8 cellular contexts compared by ENCODE assay signal in the genomic region with DNA sequence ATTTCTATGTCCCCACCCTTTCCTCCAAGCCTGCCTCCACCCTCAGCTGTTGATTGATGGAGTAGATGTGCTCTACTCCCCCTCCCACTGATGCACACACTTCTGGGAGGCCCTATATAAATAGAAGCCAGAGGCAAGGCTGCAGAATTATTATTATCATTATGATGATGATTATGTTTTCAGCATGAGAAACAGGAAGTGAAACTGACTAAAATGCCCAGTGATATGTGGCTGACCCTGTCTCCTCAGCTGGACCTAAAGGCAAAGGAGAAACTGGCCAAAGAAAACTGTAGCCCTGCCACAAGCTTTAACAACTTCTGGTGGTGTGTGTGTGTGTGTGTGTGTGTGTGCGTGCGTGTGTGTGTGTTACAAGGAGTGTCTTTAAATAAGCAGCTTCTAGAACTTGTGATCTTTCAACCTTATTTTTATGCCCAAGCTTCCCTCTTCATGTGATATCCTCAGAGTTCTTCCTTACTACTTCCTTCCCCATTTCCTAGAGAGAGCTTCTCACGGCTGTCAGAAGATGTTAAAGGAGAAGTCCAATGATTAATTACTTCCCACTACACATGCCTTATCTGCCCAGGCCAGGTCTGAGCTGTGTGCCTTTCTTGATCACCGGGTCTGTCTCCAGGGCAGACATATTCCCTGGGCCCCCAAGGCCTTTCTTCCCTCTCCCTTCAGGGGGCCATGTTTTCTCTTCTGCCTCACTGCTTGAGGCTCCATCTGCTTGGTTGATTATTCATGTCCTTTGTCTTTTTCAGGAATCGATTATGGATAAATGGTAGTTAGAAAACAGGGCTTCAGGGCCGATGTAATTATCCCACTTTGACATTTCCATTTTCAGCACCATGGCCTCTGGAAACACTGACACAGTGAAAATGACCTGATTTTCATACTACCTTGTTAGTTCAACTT. TPM values are rescaled to one million over a fixed set of nuclear protein-coding genes. Genes with fewer than 3 reads are reported as not detected.
DNase-seq lines count a peak whose midpoint lies in the region; ATAC-seq and TF ChIP-seq lines count a peak whose summit lies in the region.

No MANE protein-coding gene starts in this region.

- no peak overlapping the region for H3K27ac Mint-ChIP-seq in stimulated activated memory B cell treated with anti-CD40 and anti-IgM and Interleukin-4, amounts not matched to agents 10 μg/mL and 1 μg/mL and 100 μg/mL, for 72 hours
- no peak overlapping the region for H3K27ac Mint-ChIP-seq in stimulated activated effector memory CD8-positive, alpha-beta T cell treated with anti-CD3 and anti-CD28 coated beads, Interleukin-12 subunit alpha, Interleukin-12 subunit beta, amount 100 ng/mL, for 72 hours

- intact Hi-C loops in left ventricle myocardium superior (cut with micrococcal nuclease) = no loop called here

- H3K36me3 Mint-ChIP-seq in stimulated activated memory B cell treated with anti-CD40 and anti-IgM and Interleukin-4, amounts not matched to agents 10 μg/mL and 1 μg/mL and 100 μg/mL, for 72 hours = no peaks in the 10 kb centered on the region
- no peaks in the 10 kb centered on the region for H3K36me3 Mint-ChIP-seq in stimulated activated effector memory CD8-positive, alpha-beta T cell treated with anti-CD3 and anti-CD28 coated beads, Interleukin-12 subunit alpha, Interleukin-12 subunit beta, amount 100 ng/mL, for 72 hours

- TF ChIP-seq CTCF in Peyer's patch (IDR thresholded peaks at IDR 0.05) = no peak

- peak overlapping the region; percentile 9 to 74 (median 45) for H3K27ac ChIP-seq in Peyer's patch

- DNase-seq in Peyer's patch (no peak), left ventricle myocardium superior (no peak), NCI-H2029 treated with DMSO at 0.1 percent for 48 hours (lab: John Stamatoyannopoulos, UW) (no peak), DMS53 (lab: John Stamatoyannopoulos, UW) (no peak)
- no peak for DNase-seq in stimulated activated effector memory CD8-positive, alpha-beta T cell treated with anti-CD3 and anti-CD28 coated beads, Interleukin-12 subunit alpha, Interleukin-12 subunit beta, amount 100 ng/mL, for 72 hours (ENCODE audit: low spot score in 2 of 2)

- no peak overlapping the region for H3K4me3 ChIP-seq in Peyer's patch

- no peaks in the 10 kb centered on the region for H3K27me3 ChIP-seq in Peyer's patch

- H3K4me1 Mint-ChIP-seq in stimulated activated memory B cell treated with anti-CD40 and anti-IgM and Interleukin-4, amounts not matched to agents 10 μg/mL and 1 μg/mL and 100 μg/mL, for 72 hours = peaks cover 9% of the 10 kb centered on the region
- H3K4me1 Mint-ChIP-seq in stimulated activated effector memory CD8-positive, alpha-beta T cell treated with anti-CD3 and anti-CD28 coated beads, Interleukin-12 subunit alpha, Interleukin-12 subunit beta, amount 100 ng/mL, for 72 hours = peaks cover 6% of the 10 kb centered on the region

- H3K9me3 Mint-ChIP-seq in stimulated activated memory B cell treated with anti-CD40 and anti-IgM and Interleukin-4, amounts not matched to agents 10 μg/mL and 1 μg/mL and 100 μg/mL, for 72 hours = no peaks in the 10 kb centered on the region
- no peaks in the 10 kb centered on the region for H3K9me3 Mint-ChIP-seq in stimulated activated effector memory CD8-positive, alpha-beta T cell treated with anti-CD3 and anti-CD28 coated beads, Interleukin-12 subunit alpha, Interleukin-12 subunit beta, amount 100 ng/mL, for 72 hours

- ATAC-seq in HG03378 (IDR thresholded peaks at IDR 0.05; ENCODE audit: unreplicated experiment) (peak; percentile 43), left ventricle myocardium superior (peak; percentile 52), GM21529 (IDR thresholded peaks at IDR 0.05; ENCODE audit: unreplicated experiment) (no peak)
- ATAC-seq in stimulated activated memory B cell treated with anti-CD40 and anti-IgM and Interleukin-4, amounts not matched to agents 10 μg/mL and 1 μg/mL and 100 μg/mL, for 72 hours = peak; percentile 50
- ATAC-seq in stimulated activated effector memory CD8-positive, alpha-beta T cell treated with anti-CD3 and anti-CD28 coated beads, Interleukin-12 subunit alpha, Interleukin-12 subunit beta, amount 100 ng/mL, for 72 hours = no peak

- H3K36me3 ChIP-seq in Peyer's patch = no peaks in the 10 kb centered on the region

- peaks cover 6% of the 10 kb centered on the region for H3K27me3 Mint-ChIP-seq in stimulated activated memory B cell treated with anti-CD40 and anti-IgM and Interleukin-4, amounts not matched to agents 10 μg/mL and 1 μg/mL and 100 μg/mL, for 72 hours

- H3K4me1 ChIP-seq in Peyer's patch = peaks cover 0 to 44% (median 6%) of the 10 kb centered on the region in 4 donors

- no peak for TF ChIP-seq POLR2A in Peyer's patch (IDR thresholded peaks at IDR 0.05)

- no peaks in the 10 kb centered on the region for H3K9me3 ChIP-seq in Peyer's patch

- no peak overlapping the region for H3K4me3 Mint-ChIP-seq in stimulated activated memory B cell treated with anti-CD40 and anti-IgM and Interleukin-4, amounts not matched to agents 10 μg/mL and 1 μg/mL and 100 μg/mL, for 72 hours
- H3K4me3 Mint-ChIP-seq in stimulated activated effector memory CD8-positive, alpha-beta T cell treated with anti-CD3 and anti-CD28 coated beads, Interleukin-12 subunit alpha, Interleukin-12 subunit beta, amount 100 ng/mL, for 72 hours = no peak overlapping the region

RNA-seq across cellular contexts. Expression of a gene that starts 11.6 kb away (rescaled TPM):
- total RNA-seq in Peyer's patch (10 to 100 TPM; 49.6 to 92.4 (median 59.6) TPM), left ventricle myocardium superior (228 TPM)

RNA-seq across cellular contexts. Expression of a gene that starts 37.8 kb away (rescaled TPM):
- total RNA-seq in Peyer's patch (1 to 10 TPM in 1 of 4 donors, under 1 TPM in 2, not detected in 1; 0.67 to 3.3 (median 0.85) TPM), left ventricle myocardium superior (22.2 TPM)

Comparison
In these comparisons a context has a peak if more than half of its experiments do, and no peak if none do; other contexts are left out.
1. ATAC-seq: peak in HG03378 (single experiment), left ventricle myocardium superior (single experiment) and stimulated activated memory B cell treated with anti-CD40 and anti-IgM and Interleukin-4, amounts not matched to agents 10 μg/mL and 1 μg/mL and 100 μg/mL, for 72 hours (single experiment); none in GM21529 (single experiment) and stimulated activated effector memory CD8-positive, alpha-beta T cell treated with anti-CD3 and anti-CD28 coated beads, Interleukin-12 subunit alpha, Interleukin-12 subunit beta, amount 100 ng/mL, for 72 hours (single experiment).